ENCODE assay signal across 8 cellular contexts in the genomic region with DNA sequence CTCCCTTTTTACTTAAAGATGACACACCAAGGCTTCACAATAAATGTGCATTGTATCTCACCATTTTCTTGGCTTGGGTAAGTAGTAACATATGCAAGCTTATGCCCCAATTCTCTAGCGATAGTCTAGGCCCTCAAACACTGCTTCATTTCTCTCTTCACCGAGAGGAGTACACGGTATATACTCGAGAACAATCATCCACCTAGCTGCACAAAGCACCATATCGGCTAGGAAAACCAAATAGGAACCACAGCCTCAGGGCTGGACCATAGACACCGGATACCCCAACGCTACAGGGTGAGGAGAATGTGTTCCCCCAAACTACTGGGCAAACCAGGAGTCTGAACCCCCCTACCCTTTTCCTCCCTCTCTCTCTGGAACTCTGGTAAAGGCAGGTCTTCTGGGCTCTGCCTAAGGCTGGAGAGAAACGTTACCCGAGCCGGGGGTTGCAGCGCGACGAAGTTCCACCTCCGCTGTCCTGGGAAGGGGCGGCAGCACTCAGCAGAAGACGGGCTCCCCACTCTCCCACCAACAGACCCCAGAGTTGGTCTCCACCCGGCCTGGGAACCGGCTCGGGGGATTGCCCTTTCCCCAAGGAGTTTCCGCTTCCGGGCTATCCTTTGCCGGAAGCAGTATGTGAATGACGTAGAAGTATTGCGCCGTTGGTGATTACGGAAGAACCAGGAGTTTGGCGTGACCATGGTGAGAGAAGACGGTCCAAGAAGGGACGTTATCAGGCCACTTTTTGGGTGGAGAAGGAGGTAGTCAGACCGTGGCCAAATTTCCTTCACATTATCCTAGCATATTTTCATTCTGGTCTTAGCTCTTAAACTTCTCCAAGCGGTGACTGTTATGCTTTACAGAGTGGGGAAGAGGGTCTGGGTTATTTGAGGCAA. TPM values are rescaled to one million over a fixed set of nuclear protein-coding genes. Genes with fewer than 3 reads are reported as not detected.
A peak's percentile ranks its signal among the peaks of the same experiment; 100 is the strongest.
DNase-seq lines count a peak whose midpoint lies in the region; ATAC-seq and TF ChIP-seq lines count a peak whose summit lies in the region.

A gene with protein sequence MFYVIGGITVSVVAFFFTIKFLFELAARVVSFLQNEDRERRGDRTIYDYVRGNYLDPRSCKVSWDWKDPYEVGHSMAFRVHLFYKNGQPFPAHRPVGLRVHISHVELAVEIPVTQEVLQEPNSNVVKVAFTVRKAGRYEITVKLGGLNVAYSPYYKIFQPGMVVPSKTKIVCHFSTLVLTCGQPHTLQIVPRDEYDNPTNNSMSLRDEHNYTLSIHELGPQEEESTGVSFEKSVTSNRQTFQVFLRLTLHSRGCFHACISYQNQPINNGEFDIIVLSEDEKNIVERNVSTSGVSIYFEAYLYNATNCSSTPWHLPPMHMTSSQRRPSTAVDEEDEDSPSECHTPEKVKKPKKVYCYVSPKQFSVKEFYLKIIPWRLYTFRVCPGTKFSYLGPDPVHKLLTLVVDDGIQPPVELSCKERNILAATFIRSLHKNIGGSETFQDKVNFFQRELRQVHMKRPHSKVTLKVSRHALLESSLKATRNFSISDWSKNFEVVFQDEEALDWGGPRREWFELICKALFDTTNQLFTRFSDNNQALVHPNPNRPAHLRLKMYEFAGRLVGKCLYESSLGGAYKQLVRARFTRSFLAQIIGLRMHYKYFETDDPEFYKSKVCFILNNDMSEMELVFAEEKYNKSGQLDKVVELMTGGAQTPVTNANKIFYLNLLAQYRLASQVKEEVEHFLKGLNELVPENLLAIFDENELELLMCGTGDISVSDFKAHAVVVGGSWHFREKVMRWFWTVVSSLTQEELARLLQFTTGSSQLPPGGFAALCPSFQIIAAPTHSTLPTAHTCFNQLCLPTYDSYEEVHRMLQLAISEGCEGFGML (minus strand): TSS at position 582 of the 896 bp plus-strand sequence. CDS start 27,465 bp downstream, outside the sequence.
Gene FCF1, plus strand, starts transcription at position 646 of the 896 bp plus-strand sequence. Its CDS starts 54 bp downstream, at position 700.

- no peaks in the 10 kb centered on the region for H3K9me3 ChIP-seq in KOPT-K1 (ENCODE audit: insufficient read depth, low read length, poor library complexity, severe bottlenecking)

- TF ChIP-seq CTCF in fibroblast of pulmonary artery (IDR thresholded peaks at IDR 0.05; ENCODE audit: low read length, missing control alignments) = no peak
- no peak for TF ChIP-seq CTCF in neural crest cell (conservative IDR thresholded peaks at IDR 0.05)
- no peak for TF ChIP-seq CTCF in subcutaneous adipose tissue (IDR thresholded peaks at IDR 0.05; ENCODE audit: low read depth)

- peak within 1 kb of the TSS; percentile 74 for H3K4me3 ChIP-seq in fibroblast of pulmonary artery (replicated peaks; ENCODE audit: low read depth, low read length)

- peak within 1 kb of the TSS; percentile 65 for H3K27ac ChIP-seq in KOPT-K1 (ENCODE audit: low read depth, low read length, poor library complexity, severe bottlenecking)

- H3K27me3 Mint-ChIP-seq in neural crest cell (ENCODE audit: low read depth) = no peaks in the 10 kb centered on the region

- H3K27ac Mint-ChIP-seq in neural crest cell (ENCODE audit: unreplicated experiment) = peak within 1 kb of the TSS; percentile 98

- H3K36me3 ChIP-seq in KOPT-K1 (ENCODE audit: insufficient read depth, low read length) = peaks cover 31% of the 10 kb centered on the region

- peaks cover 23% of the 10 kb centered on the region for H3K4me1 Mint-ChIP-seq in neural crest cell

- ATAC-seq in GM21576 (IDR thresholded peaks at IDR 0.05; ENCODE audit: unreplicated experiment) = peak; percentile 88

- no peaks in the 10 kb centered on the region for H3K36me3 Mint-ChIP-seq in neural crest cell (ENCODE audit: low read depth)

- no peaks in the 10 kb centered on the region for H3K9me3 Mint-ChIP-seq in neural crest cell

- DNase-seq in COLO829 (ENCODE audit: low spot score) (peak; percentile 92), fibroblast of pulmonary artery (ENCODE audit: low read depth) (peak; percentile 92), neural crest cell (ENCODE audit: low read depth, low spot score) (peak; percentile 69), NCI-H2107 treated with DMSO at 0.1 percent for 48 hours (lab: John Stamatoyannopoulos, UW; ENCODE audit: unreplicated experiment) (no peak)
- DNase-seq in activated T-cell treated with anti-CD3 and anti-CD28 coated beads, Interleukin-2, amount 50 U/mL, for 1 hour = peak; percentile 72

- peak within 1 kb of the TSS; percentile 97 for H3K4me3 Mint-ChIP-seq in neural crest cell

RNA-seq across cellular contexts. Expression of the first gene that starts in this region (rescaled TPM):
- total RNA-seq in neural crest cell = 49.3 and 51.5 TPM in 2 replicates
- total RNA-seq in subcutaneous adipose tissue = 10 to 100 TPM; 23.3 to 35.5 (median 24.2) TPM

RNA-seq across cellular contexts. Expression of gene FCF1, which starts in this region (rescaled TPM):
- total RNA-seq in neural crest cell (53.3 and 58.0 TPM in 2 replicates), subcutaneous adipose tissue (10 to 100 TPM; 24.3 to 45.0 (median 31.2) TPM)
